1 cellular context compared by ENCODE assay signal in genomic region chr22:42769574-42770447, GRCh38.
TF ChIP-seq lines count a peak whose summit lies in the region.

No MANE protein-coding gene starts in this region.

TF ChIP-seq in HepG2, 621 proteins besides CTCF, POLR2A, EP300 and RAD21 (continued from another document and continues in another):
- TF ChIP-seq FOXP1 (IDR thresholded peaks at IDR 0.05) (no peak), FOXP1 (CRISPR knock-in tag; IDR thresholded peaks at IDR 0.05) (0 out of 2 replicates have a peak, but pooled peaks have one; percentile 23), RORA (CRISPR knock-in tag; IDR thresholded peaks at IDR 0.05) (no peak), ZXDC (CRISPR knock-in tag; IDR thresholded peaks at IDR 0.05) (peak; percentile 20; the same call in 1 of the 2 replicates), ZNF274 (CRISPR knock-in tag; IDR thresholded peaks at IDR 0.05) (no peak), ARNT2 (CRISPR knock-in tag; IDR thresholded peaks at IDR 0.05; ENCODE audit: low read depth) (no peak), ZNF232 (CRISPR knock-in tag; IDR thresholded peaks at IDR 0.05; ENCODE audit: borderline replicate concordance) (0 out of 2 replicates have a peak, but pooled peaks have one; percentile 21), MAFG (CRISPR knock-in tag; IDR thresholded peaks at IDR 0.05) (no peak), EZH2 (conservative IDR thresholded peaks at IDR 0.05; ENCODE audit: low read depth, low read length) (no peak), SOX13 (IDR thresholded peaks at IDR 0.05) (no peak), SOX13 (CRISPR knock-in tag; conservative IDR thresholded peaks at IDR 0.05 in 1 of 2, IDR thresholded peaks at IDR 0.05 in 1 of 2) (peak in 1 of 2 experiments; percentile 35; a peak in 1 of 4 replicates), GFI1 (CRISPR knock-in tag; IDR thresholded peaks at IDR 0.05; ENCODE audit: borderline replicate concordance) (no peak), ZNF687 (CRISPR knock-in tag; IDR thresholded peaks at IDR 0.05) (peak; percentile 97), ZNF180 (CRISPR knock-in tag; IDR thresholded peaks at IDR 0.05; ENCODE audit: borderline replicate concordance, low read depth) (no peak), ZMYM3 (CRISPR knock-in tag; IDR thresholded peaks at IDR 0.05) (peak; percentile 62; the same call in 1 of the 2 replicates), GRHL1 (CRISPR knock-in tag; conservative IDR thresholded peaks at IDR 0.05) (no peak), KDM3A (CRISPR knock-in tag; IDR thresholded peaks at IDR 0.05; ENCODE audit: low read depth) (no peak), HMGXB3 (CRISPR knock-in tag; IDR thresholded peaks at IDR 0.05; ENCODE audit: borderline replicate concordance) (no peak), KAT8 (CRISPR knock-in tag; IDR thresholded peaks at IDR 0.05) (no peak), ZNF367 (CRISPR knock-in tag; IDR thresholded peaks at IDR 0.05; ENCODE audit: borderline replicate concordance) (no peak), ZNF326 (CRISPR knock-in tag; IDR thresholded peaks at IDR 0.05; ENCODE audit: borderline replicate concordance) (no peak), CREM (IDR thresholded peaks at IDR 0.05) (no peak), CREM (CRISPR knock-in tag; IDR thresholded peaks at IDR 0.05) (no peak), MEF2D (CRISPR knock-in tag; IDR thresholded peaks at IDR 0.05) (0 out of 2 replicates have a peak, but pooled peaks have one; percentile 41), ZKSCAN1 (IDR thresholded peaks at IDR 0.05; ENCODE audit: low read length) (no peak), SETDB1 (CRISPR knock-in tag; IDR thresholded peaks at IDR 0.05; ENCODE audit: borderline replicate concordance) (no peak), ZNF557 (CRISPR knock-in tag; IDR thresholded peaks at IDR 0.05) (no peak), RXRA (CRISPR knock-in tag; IDR thresholded peaks at IDR 0.05) (peak; percentile 54; the same call in 1 of the 2 replicates), PRMT3 (CRISPR knock-in tag; IDR thresholded peaks at IDR 0.05; ENCODE audit: borderline replicate concordance, low read depth) (no peak), ZNF724P (CRISPR knock-in tag; IDR thresholded peaks at IDR 0.05; ENCODE audit: borderline replicate concordance) (no peak)
- TF ChIP-seq, protein P1, sequence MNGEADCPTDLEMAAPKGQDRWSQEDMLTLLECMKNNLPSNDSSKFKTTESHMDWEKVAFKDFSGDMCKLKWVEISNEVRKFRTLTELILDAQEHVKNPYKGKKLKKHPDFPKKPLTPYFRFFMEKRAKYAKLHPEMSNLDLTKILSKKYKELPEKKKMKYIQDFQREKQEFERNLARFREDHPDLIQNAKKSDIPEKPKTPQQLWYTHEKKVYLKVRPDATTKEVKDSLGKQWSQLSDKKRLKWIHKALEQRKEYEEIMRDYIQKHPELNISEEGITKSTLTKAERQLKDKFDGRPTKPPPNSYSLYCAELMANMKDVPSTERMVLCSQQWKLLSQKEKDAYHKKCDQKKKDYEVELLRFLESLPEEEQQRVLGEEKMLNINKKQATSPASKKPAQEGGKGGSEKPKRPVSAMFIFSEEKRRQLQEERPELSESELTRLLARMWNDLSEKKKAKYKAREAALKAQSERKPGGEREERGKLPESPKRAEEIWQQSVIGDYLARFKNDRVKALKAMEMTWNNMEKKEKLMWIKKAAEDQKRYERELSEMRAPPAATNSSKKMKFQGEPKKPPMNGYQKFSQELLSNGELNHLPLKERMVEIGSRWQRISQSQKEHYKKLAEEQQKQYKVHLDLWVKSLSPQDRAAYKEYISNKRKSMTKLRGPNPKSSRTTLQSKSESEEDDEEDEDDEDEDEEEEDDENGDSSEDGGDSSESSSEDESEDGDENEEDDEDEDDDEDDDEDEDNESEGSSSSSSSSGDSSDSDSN (CRISPR knock-in tag; IDR thresholded peaks at IDR 0.05) = peak; percentile 40
- TF ChIP-seq, protein P2, sequence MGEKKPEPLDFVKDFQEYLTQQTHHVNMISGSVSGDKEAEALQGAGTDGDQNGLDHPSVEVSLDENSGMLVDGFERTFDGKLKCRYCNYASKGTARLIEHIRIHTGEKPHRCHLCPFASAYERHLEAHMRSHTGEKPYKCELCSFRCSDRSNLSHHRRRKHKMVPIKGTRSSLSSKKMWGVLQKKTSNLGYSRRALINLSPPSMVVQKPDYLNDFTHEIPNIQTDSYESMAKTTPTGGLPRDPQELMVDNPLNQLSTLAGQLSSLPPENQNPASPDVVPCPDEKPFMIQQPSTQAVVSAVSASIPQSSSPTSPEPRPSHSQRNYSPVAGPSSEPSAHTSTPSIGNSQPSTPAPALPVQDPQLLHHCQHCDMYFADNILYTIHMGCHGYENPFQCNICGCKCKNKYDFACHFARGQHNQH (CRISPR knock-in tag; IDR thresholded peaks at IDR 0.05) = no peak
- TF ChIP-seq, protein P3, sequence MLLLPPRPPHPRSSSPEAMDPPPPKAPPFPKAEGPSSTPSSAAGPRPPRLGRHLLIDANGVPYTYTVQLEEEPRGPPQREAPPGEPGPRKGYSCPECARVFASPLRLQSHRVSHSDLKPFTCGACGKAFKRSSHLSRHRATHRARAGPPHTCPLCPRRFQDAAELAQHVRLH (CRISPR knock-in tag; IDR thresholded peaks at IDR 0.05; ENCODE audit: borderline replicate concordance, low read depth) = no peak
- TF ChIP-seq, protein P4, sequence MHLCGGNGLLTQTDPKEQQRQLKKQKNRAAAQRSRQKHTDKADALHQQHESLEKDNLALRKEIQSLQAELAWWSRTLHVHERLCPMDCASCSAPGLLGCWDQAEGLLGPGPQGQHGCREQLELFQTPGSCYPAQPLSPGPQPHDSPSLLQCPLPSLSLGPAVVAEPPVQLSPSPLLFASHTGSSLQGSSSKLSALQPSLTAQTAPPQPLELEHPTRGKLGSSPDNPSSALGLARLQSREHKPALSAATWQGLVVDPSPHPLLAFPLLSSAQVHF (CRISPR knock-in tag; IDR thresholded peaks at IDR 0.05) = no peak
- TF ChIP-seq, protein P5, sequence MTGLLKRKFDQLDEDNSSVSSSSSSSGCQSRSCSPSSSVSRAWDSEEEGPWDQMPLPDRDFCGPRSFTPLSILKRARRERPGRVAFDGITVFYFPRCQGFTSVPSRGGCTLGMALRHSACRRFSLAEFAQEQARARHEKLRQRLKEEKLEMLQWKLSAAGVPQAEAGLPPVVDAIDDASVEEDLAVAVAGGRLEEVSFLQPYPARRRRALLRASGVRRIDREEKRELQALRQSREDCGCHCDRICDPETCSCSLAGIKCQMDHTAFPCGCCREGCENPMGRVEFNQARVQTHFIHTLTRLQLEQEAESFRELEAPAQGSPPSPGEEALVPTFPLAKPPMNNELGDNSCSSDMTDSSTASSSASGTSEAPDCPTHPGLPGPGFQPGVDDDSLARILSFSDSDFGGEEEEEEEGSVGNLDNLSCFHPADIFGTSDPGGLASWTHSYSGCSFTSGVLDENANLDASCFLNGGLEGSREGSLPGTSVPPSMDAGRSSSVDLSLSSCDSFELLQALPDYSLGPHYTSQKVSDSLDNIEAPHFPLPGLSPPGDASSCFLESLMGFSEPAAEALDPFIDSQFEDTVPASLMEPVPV (CRISPR knock-in tag; IDR thresholded peaks at IDR 0.05) = peak; percentile 61; the same call in 1 of the 2 replicates
